Comparison of ENCODE assay signal across 8 cellular contexts in genomic region chr12:122752464-122753212, GRCh38. TPM values are rescaled to one million over a fixed set of nuclear protein-coding genes. Genes with fewer than 3 reads are reported as not detected.
DNase-seq lines count a peak whose midpoint lies in the region; ATAC-seq and TF ChIP-seq lines count a peak whose summit lies in the region.

Gene DENR, plus strand, starts transcription at chr12:122752824. Its CDS starts 878 bp downstream, at chr12:122753702.

- peaks cover 21% of the 10 kb centered on the region for H3K4me1 ChIP-seq in left ventricle myocardium inferior

- DNase-seq in NCI-H1694 (lab: John Stamatoyannopoulos, UW): peak; percentile 85
- DNase-seq in amygdala (lab: John Stamatoyannopoulos, UW): peak; percentile 65 to 97 (median 94)
- DNase-seq in left ventricle myocardium inferior: peak; percentile 97
- peak; percentile 99 for DNase-seq in progenitor cell of endocrine pancreas (ENCODE audit: low spot score, unreplicated experiment)
- DNase-seq in ureter (ENCODE audit: low spot score): peak; percentile 99

- peak within 1 kb of the TSS; percentile 96 for H3K4me3 ChIP-seq in left ventricle myocardium inferior

- peak within 1 kb of the TSS; percentile 97 for H3K27ac Mint-ChIP-seq in T-helper 1 cell treated with Interleukin-12 subunit alpha and Interleukin-12 subunit beta and Interleukin-4 antibody, amounts not matched to agents 30 μg/mL and 1 μg/mL, for 36 hours
- H3K27ac Mint-ChIP-seq in progenitor cell of endocrine pancreas: peak within 1 kb of the TSS; percentile 96

- H3K4me3 Mint-ChIP-seq in T-helper 1 cell treated with Interleukin-12 subunit alpha and Interleukin-12 subunit beta and Interleukin-4 antibody, amounts not matched to agents 30 μg/mL and 1 μg/mL, for 36 hours: peak within 1 kb of the TSS; percentile 98
- peak within 1 kb of the TSS; percentile 90 for H3K4me3 Mint-ChIP-seq in progenitor cell of endocrine pancreas (ENCODE audit: low read depth)

- TF ChIP-seq POLR2A in GM15510 (IDR thresholded peaks at IDR 0.05; ENCODE audit: borderline replicate concordance, extremely low read depth, insufficient read length): peak; percentile 93

- H3K9me3 ChIP-seq in left ventricle myocardium inferior (replicated peaks): no peaks in the 10 kb centered on the region

- H3K27ac ChIP-seq in left ventricle myocardium inferior (replicated peaks): peak within 1 kb of the TSS; percentile 90

- no peaks in the 10 kb centered on the region for H3K27me3 Mint-ChIP-seq in T-helper 1 cell treated with Interleukin-12 subunit alpha and Interleukin-12 subunit beta and Interleukin-4 antibody, amounts not matched to agents 30 μg/mL and 1 μg/mL, for 36 hours (ENCODE audit: low read depth)
- H3K27me3 Mint-ChIP-seq in progenitor cell of endocrine pancreas: no peaks in the 10 kb centered on the region

- H3K4me1 Mint-ChIP-seq in T-helper 1 cell treated with Interleukin-12 subunit alpha and Interleukin-12 subunit beta and Interleukin-4 antibody, amounts not matched to agents 30 μg/mL and 1 μg/mL, for 36 hours (ENCODE audit: low read depth): peaks cover 44% of the 10 kb centered on the region
- peaks cover 28% of the 10 kb centered on the region for H3K4me1 Mint-ChIP-seq in progenitor cell of endocrine pancreas (ENCODE audit: low read depth)

- peaks cover 27% of the 10 kb centered on the region for H3K36me3 ChIP-seq in left ventricle myocardium inferior

- TF ChIP-seq CTCF in left ventricle myocardium inferior (IDR thresholded peaks at IDR 0.05; ENCODE audit: borderline replicate concordance) (peak; percentile 80), progenitor cell of endocrine pancreas (IDR thresholded peaks at IDR 0.05; ENCODE audit: unreplicated experiment) (peak; percentile 68)

- ATAC-seq in HG02885 (IDR thresholded peaks at IDR 0.05; ENCODE audit: poor library complexity, unreplicated experiment): peak; percentile 95

- H3K27me3 ChIP-seq in left ventricle myocardium inferior (ENCODE audit: low read depth): no peaks in the 10 kb centered on the region

- peaks cover 32% of the 10 kb centered on the region for H3K36me3 Mint-ChIP-seq in T-helper 1 cell treated with Interleukin-12 subunit alpha and Interleukin-12 subunit beta and Interleukin-4 antibody, amounts not matched to agents 30 μg/mL and 1 μg/mL, for 36 hours (ENCODE audit: low read depth)
- peaks cover 24% of the 10 kb centered on the region for H3K36me3 Mint-ChIP-seq in progenitor cell of endocrine pancreas (ENCODE audit: insufficient read depth)

- H3K9me3 Mint-ChIP-seq in T-helper 1 cell treated with Interleukin-12 subunit alpha and Interleukin-12 subunit beta and Interleukin-4 antibody, amounts not matched to agents 30 μg/mL and 1 μg/mL, for 36 hours: no peaks in the 10 kb centered on the region
- H3K9me3 Mint-ChIP-seq in progenitor cell of endocrine pancreas (ENCODE audit: low read depth): no peaks in the 10 kb centered on the region

- intact Hi-C loops in left ventricle myocardium inferior (cut with micrococcal nuclease): no loop called here

RNA-seq across cellular contexts. Expression of gene DENR, which starts in this region (rescaled TPM):
- 23.5 TPM for total RNA-seq in left ventricle myocardium inferior
- total RNA-seq in progenitor cell of endocrine pancreas: 67.8 and 68.4 TPM in 2 replicates
- 44.1 TPM for total RNA-seq in ureter

Comparison
In these comparisons a context has a peak if more than half of its experiments do, and no peak if none do; other contexts are left out.
1. Peak in every context shown above with its lines: DNase-seq, ATAC-seq, H3K4me3 ChIP-seq and H3K27ac ChIP-seq.